24 cellular contexts compared by ENCODE assay signal in genomic region chr5:64835266-64835665, GRCh38.
A peak's percentile ranks its signal among the peaks of the same experiment; 100 is the strongest.
DNase-seq lines count a peak whose midpoint lies in the region; ATAC-seq, FAIRE-seq and TF ChIP-seq lines count a peak whose summit lies in the region.
"Had no signal": no experiment of that assay in that cellular context is flagged by ENCODE, and none has a peak within 500 bp of the region (broad histone marks: within the 10 kb centered on the region; RNA-seq: fewer than 3 reads in every experiment).

No MANE protein-coding gene starts in this region.

- H3K4me2 ChIP-seq in endothelial cell of umbilical vein (ENCODE audit: insufficient read depth, low read length): no peak overlapping the region
- H3K4me2 ChIP-seq: BLaER1 had no signal

- no TSS peak for BruUV-seq in endothelial cell of umbilical vein (replicated peaks; lab: Mats Ljungman, UMichigan)

- H3K4me3 ChIP-seq in endothelial cell of umbilical vein (replicated peaks in 1 of 3; ENCODE audit: insufficient read depth in 1 of 3, low read depth in 1 of 3, low read length in 3 of 3) (no peak overlapping the region), spleen (no peak overlapping the region)
- H3K4me3 ChIP-seq: BLaER1, GM12878 had no signal

- CTCF ChIA-PET in endothelial cell of umbilical vein (lab: Charles Lee): interaction anchor here (0.6 kb wide), 1 partner anchor 24 kb away, joined by 3 read pairs; no protein-coding TSS in a partner anchor

- POLR2A ChIA-PET in endothelial cell of umbilical vein (lab: Charles Lee): no interaction called here

- no peak for FAIRE-seq in endothelial cell of umbilical vein (lab: Jason Lieb, UNC)
- FAIRE-seq: GM12878, GM12892, GM18507 had no signal

- dilution Hi-C loops in endothelial cell of umbilical vein (cut with MboI; ENCODE audit: extremely low pct_ligation_motif_present, low sequenced_read_pairs): no loop called here

- H3K9me3 ChIP-seq in endothelial cell of umbilical vein (replicated peaks; ENCODE audit: control insufficient read depth, insufficient read depth, low read length): no peaks in the 10 kb centered on the region
- peaks cover 0 to 7% (median 0%) of the 10 kb centered on the region in 8 donors for H3K9me3 ChIP-seq in spleen
- H3K9me3 ChIP-seq: BE2C, BLaER1 had no signal

- no peak overlapping the region for H3K27ac ChIP-seq in endothelial cell of umbilical vein (ENCODE audit: insufficient read depth, low read depth, low read length)
- H3K27ac ChIP-seq in spleen: peak overlapping the region in 5 of 8 donors; percentile 22 to 74 (median 56)
- H3K27ac ChIP-seq: BLaER1 had no signal

- peak; percentile 23 to 55 for DNase-seq in dermis microvascular lymphatic vessel endothelial cell (ENCODE audit: low read depth in 2 of 2)
- DNase-seq in endothelial cell of umbilical vein (ENCODE audit: low read depth, low spot score): peak; percentile 11
- DNase-seq in spleen: no peak
- no peak for DNase-seq in activated gamma-delta T cell treated with Interleukin-2 at 50 U/mL for 16 hours
- DNase-seq: 8988T; ACHN; BE2C; C1 segment of cervical spinal cord; CD4-positive, alpha-beta memory T cell; CD4-positive, CD25-positive, alpha-beta regulatory T cell; CD8-positive, alpha-beta memory T cell; COR-L47; DMS 273 treated with DMSO at 0.1 percent for 48 hours; DMS153; DMS53; DMS79; DND-41; EL; GDM1 had no signal

- no peak for ATAC-seq in HG03095 (IDR thresholded peaks at IDR 0.05; ENCODE audit: unreplicated experiment)
- ATAC-seq: GM12878 had no signal

- TF ChIP-seq POLR2A in endothelial cell of umbilical vein (IDR thresholded peaks at IDR 0.05; ENCODE audit: low read depth, low read length) (no peak), spleen (IDR thresholded peaks at IDR 0.05) (no peak)

- H3K4me1 ChIP-seq in endothelial cell of umbilical vein (ENCODE audit: control insufficient read depth, extremely low read depth, insufficient read depth, low read length) (peaks cover 46% of the 10 kb centered on the region), spleen (peaks cover 0 to 8% (median 4%) of the 10 kb centered on the region in 6 donors)
- H3K4me1 ChIP-seq: BE2C, BLaER1 had no signal

- WGBS in spleen, 5 donors: 81 to 89% (median 85%) methylated on average over 1 of the region's 1 CpG

- intact Hi-C loops in endothelial cell of umbilical vein (cut with micrococcal nuclease): no loop called here
- intact Hi-C loops in spleen (cut with DNase I; ENCODE audit: low total_unique reads): no loop called here

- no peak for TF ChIP-seq CTCF in endothelial cell of umbilical vein (IDR thresholded peaks at IDR 0.05; ENCODE audit: extremely low read depth in 1 of 2, insufficient read depth in 1 of 2, low read depth in 1 of 2, low read length in 2 of 2)
- TF ChIP-seq CTCF in spleen (IDR thresholded peaks at IDR 0.05 in 8 of 11, conservative IDR thresholded peaks at IDR 0.05 in 3 of 11): no peak

- H3K9me1 ChIP-seq in endothelial cell of umbilical vein (replicated peaks; ENCODE audit: control insufficient read depth, extremely low read depth, insufficient read depth, low read length): no peaks in the 10 kb centered on the region

- no peaks in the 10 kb centered on the region for H4K20me1 ChIP-seq in endothelial cell of umbilical vein (replicated peaks; ENCODE audit: control insufficient read depth, extremely low read depth, insufficient read depth, low read length)
- H4K20me1 ChIP-seq: BLaER1 had no signal

- H3K9ac ChIP-seq in endothelial cell of umbilical vein (replicated peaks; ENCODE audit: extremely low read depth, insufficient read depth, low read length): no peak overlapping the region
- H3K9ac ChIP-seq: BLaER1 had no signal

- no peaks in the 10 kb centered on the region for H3K79me2 ChIP-seq in endothelial cell of umbilical vein (ENCODE audit: control insufficient read depth, insufficient read depth, low read length)

- no peaks in the 10 kb centered on the region for H3K36me3 ChIP-seq in endothelial cell of umbilical vein (ENCODE audit: control insufficient read depth in 2 of 2, extremely low read depth in 1 of 2, insufficient read depth in 2 of 2, low read length in 2 of 2)
- H3K36me3 ChIP-seq in spleen: peaks cover 0 to 6% (median 0%) of the 10 kb centered on the region in 6 donors
- H3K36me3 ChIP-seq: BE2C had no signal

- H3K27me3 ChIP-seq in endothelial cell of umbilical vein (ENCODE audit: control insufficient read depth in 2 of 2, insufficient read depth in 2 of 2, low read length in 2 of 2) (no peaks in the 10 kb centered on the region), spleen (replicated peaks in 1 of 7) (no peaks in the 10 kb centered on the region)
- H3K27me3 ChIP-seq: BE2C, BLaER1 had no signal

- H2AFZ ChIP-seq in endothelial cell of umbilical vein (ENCODE audit: low read depth, low read length): no peak overlapping the region

TF ChIP-seq in endothelial cell of umbilical vein, 7 proteins besides CTCF, POLR2A, EP300 and RAD21:
- TF ChIP-seq EZH2 (IDR thresholded peaks at IDR 0.05; ENCODE audit: borderline replicate concordance, low read depth, low read length, severe bottlenecking): no peak
- no peak for TF ChIP-seq FOS (IDR thresholded peaks at IDR 0.05; ENCODE audit: borderline replicate concordance, insufficient read depth, low read length)
- no peak for TF ChIP-seq POLR2AphosphoS5 (IDR thresholded peaks at IDR 0.05; ENCODE audit: insufficient read depth, low read depth, low read length)
- no peak for TF ChIP-seq MAX (IDR thresholded peaks at IDR 0.05; ENCODE audit: insufficient read depth, insufficient read length)
- TF ChIP-seq JUN (IDR thresholded peaks at IDR 0.05; ENCODE audit: borderline replicate concordance, insufficient read depth, insufficient read length, low read depth): no peak
- no peak for TF ChIP-seq MYC (IDR thresholded peaks at IDR 0.05; ENCODE audit: low read depth, low read length)
- TF ChIP-seq GATA2 (IDR thresholded peaks at IDR 0.05; ENCODE audit: insufficient read depth, insufficient read length, low read depth, low read length): no peak

Comparison
In these comparisons a context has a peak if more than half of its experiments do, and no peak if none do; other contexts are left out.
1. DNase-seq: peak in dermis microvascular lymphatic vessel endothelial cell (2 of 2) and endothelial cell of umbilical vein (single experiment); none in spleen (single experiment) and activated gamma-delta T cell treated with Interleukin-2 at 50 U/mL for 16 hours (single experiment).